8 cellular contexts compared by ENCODE assay signal in the genomic region with DNA sequence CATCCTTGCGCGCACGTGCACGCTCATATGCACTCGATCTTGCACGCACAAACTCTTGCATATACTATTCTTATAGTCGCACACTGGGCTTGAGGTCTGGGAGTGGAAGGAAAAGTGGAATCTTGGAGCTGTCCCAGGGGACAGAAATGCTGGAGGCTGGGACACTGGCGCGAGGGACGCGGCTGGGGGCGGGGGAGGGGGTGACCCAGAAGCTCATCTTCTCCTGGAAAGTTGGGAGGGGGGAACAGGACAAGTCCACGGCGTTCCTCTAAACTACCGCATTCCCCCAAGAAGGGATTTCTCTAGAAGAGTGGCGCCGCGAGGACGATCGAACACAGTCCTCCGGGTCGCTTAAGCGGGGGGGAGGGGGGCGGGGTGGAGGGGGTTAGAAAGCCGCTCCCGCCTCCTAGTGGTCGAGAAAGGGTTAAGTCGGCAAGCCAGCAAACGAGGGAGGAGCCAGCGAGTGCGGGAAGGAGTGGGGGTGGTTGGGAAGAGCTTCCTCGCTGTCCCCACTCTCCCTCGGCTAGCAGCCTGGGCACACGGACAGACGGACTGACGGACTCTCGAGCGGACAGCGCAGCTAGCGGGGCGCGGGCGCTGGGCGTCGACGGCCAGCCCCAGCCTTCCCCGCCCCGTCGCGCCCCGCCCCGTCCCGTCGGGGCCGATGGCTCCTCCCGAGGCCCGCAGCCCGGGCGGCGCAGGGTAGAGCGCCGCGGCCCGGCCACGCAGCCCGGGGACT. TPM values are rescaled to one million over a fixed set of nuclear protein-coding genes. Genes with fewer than 3 reads are reported as not detected.
DNase-seq lines count a peak whose midpoint lies in the region; ATAC-seq lines count a peak whose summit lies in the region.

A gene (plus strand): TSS at position 512 of the 739 bp plus-strand sequence. CDS start 338 bp downstream, outside the sequence.

- DNase-seq in Right ventricle myocardium inferior (ENCODE audit: missing footprints) (peak; percentile 75), cardiac septum (ENCODE audit: low spot score) (no peak), Kasumi-1 (lab: John Stamatoyannopoulos, UW) (peak; percentile 73 to 80), SK-N-MC (ENCODE audit: low read depth, low spot score) (no peak), astrocyte of the hippocampus (ENCODE audit: low read depth, low spot score) (peak; percentile 59)
- peak; percentile 32 for DNase-seq in stimulated activated CD4-positive, alpha-beta T cell treated with anti-CD3 and anti-CD28 coated beads, Interleukin-12 subunit alpha, Interleukin-12 subunit beta, amount 100 ng/mL, for 4 hours

- no peaks in the 10 kb centered on the region for H3K36me3 ChIP-seq in SK-N-MC (ENCODE audit: insufficient read depth, low read length)
- H3K36me3 ChIP-seq in iPS-20b (ENCODE audit: insufficient read depth, low read depth, low read length): no peaks in the 10 kb centered on the region

- H3K27me3 ChIP-seq in iPS-20b (ENCODE audit: insufficient read depth, low read length): peaks cover 80% of the 10 kb centered on the region

- intact Hi-C loops in Right ventricle myocardium inferior (cut with DNase I): no loop called here
- intact Hi-C loops in cardiac septum (cut with DNase I): no loop called here

- peak within 1 kb of the TSS; percentile 57 for H3K9ac ChIP-seq in SK-N-MC (ENCODE audit: insufficient read length)
- peak within 1 kb of the TSS; percentile 69; the same call in 1 of the 2 replicates for H3K9ac ChIP-seq in iPS-20b (ENCODE audit: low read depth, low read length)

- H3K9me3 ChIP-seq in SK-N-MC (ENCODE audit: low read depth, low read length): no peaks in the 10 kb centered on the region
- H3K9me3 ChIP-seq in iPS-20b (ENCODE audit: insufficient read depth, low read depth, low read length): no peaks in the 10 kb centered on the region

- ATAC-seq in Right ventricle myocardium inferior (peak; percentile 29), HG03439 (IDR thresholded peaks at IDR 0.05; ENCODE audit: unreplicated experiment) (no peak)

- peaks cover 34% of the 10 kb centered on the region for H3K4me1 ChIP-seq in iPS-20b (ENCODE audit: insufficient read depth, low read length)

- no peak within 1 kb of the TSS for H3K27ac ChIP-seq in SK-N-MC
- no peak within 1 kb of the TSS for H3K27ac ChIP-seq in iPS-20b (ENCODE audit: low read length)

- H3K4me3 ChIP-seq in SK-N-MC: peak within 1 kb of the TSS; percentile 87
- peak within 1 kb of the TSS; percentile 61 for H3K4me3 ChIP-seq in iPS-20b (ENCODE audit: low read length)

RNA-seq across cellular contexts. Expression of the gene that starts here (rescaled TPM):
- total RNA-seq in Right ventricle myocardium inferior (1.6 TPM), cardiac septum (0.73 TPM)

Comparison
In these comparisons a context has a peak if more than half of its experiments do, and no peak if none do; other contexts are left out.
1. DNase-seq: peak in Right ventricle myocardium inferior (single experiment), Kasumi-1 (2 of 2), astrocyte of the hippocampus (single experiment) and stimulated activated CD4-positive, alpha-beta T cell treated with anti-CD3 and anti-CD28 coated beads, Interleukin-12 subunit alpha, Interleukin-12 subunit beta, amount 100 ng/mL, for 4 hours (single experiment); none in cardiac septum (single experiment) and SK-N-MC (single experiment).